In genomic region chr14:67251573-67252226, GRCh38 we compare ENCODE assay signal across 22 cellular contexts. TPM values are rescaled to one million over a fixed set of nuclear protein-coding genes. Genes with fewer than 3 reads are reported as not detected.
A peak's percentile ranks its signal among the peaks of the same experiment; 100 is the strongest.
DNase-seq lines count a peak whose midpoint lies in the region; ATAC-seq and TF ChIP-seq lines count a peak whose summit lies in the region.
"Had no signal": no experiment of that assay in that cellular context is flagged by ENCODE, and none has a peak within 500 bp of the region (broad histone marks: within the 10 kb centered on the region; RNA-seq: fewer than 3 reads in every experiment).

No MANE protein-coding gene starts in this region.

- no peaks in the 10 kb centered on the region for H3K9me3 Mint-ChIP-seq in activated T-helper 1 cell treated with anti-CD3 and anti-CD28 coated beads, Interleukin-12 subunit alpha, Interleukin-12 subunit beta, Interleukin-2, Interleukin-4 antibody, amounts not matched to agents 30 ng/mL and 10 ng/mL and 1 ng/mL, durations not matched to agents 14 hours and 24 hours and 36 hours
- H3K9me3 Mint-ChIP-seq: dendritic cell treated with granulocyte-macrophage colony-stimulating factor and Interleukin-4, amounts not matched to agents 40 ng/mL and 50 ng/mL, for 4 days; IgD-negative memory B cell had no signal

- H3K4me3 Mint-ChIP-seq in activated T-helper 1 cell treated with anti-CD3 and anti-CD28 coated beads, Interleukin-12 subunit alpha, Interleukin-12 subunit beta, Interleukin-2, Interleukin-4 antibody, amounts not matched to agents 30 ng/mL and 10 ng/mL and 1 ng/mL, durations not matched to agents 14 hours and 24 hours and 36 hours, result no peak overlapping the region
- H3K4me3 Mint-ChIP-seq: activated naive CD8-positive, alpha-beta T cell; dendritic cell treated with granulocyte-macrophage colony-stimulating factor and Interleukin-4, amounts not matched to agents 40 ng/mL and 50 ng/mL, for 4 days; IgD-negative memory B cell; T-helper 17 cell had no signal

- H3K79me1 ChIP-seq in IMR-90 (ENCODE audit: low read depth in 1 of 2, low read length in 2 of 2), result peaks cover 27 to 54% of the 10 kb centered on the region in 2 experiments; a peak in 3 of 4 replicates

- no peak overlapping the region for H3K4me3 ChIP-seq in AG10803 (ENCODE audit: low read length)
- no peak overlapping the region for H3K4me3 ChIP-seq in IMR-90 (ENCODE audit: insufficient read depth, low read depth, low read length)
- no peak overlapping the region for H3K4me3 ChIP-seq in fibroblast of the aortic adventitia (ENCODE audit: low read depth, low read length)
- H3K4me3 ChIP-seq: BLaER1 treated with 17β-estradiol and CSF1 and Interleukin-3, amounts not matched to agents 10 nM and 100 nM; uterus had no signal

- dilution Hi-C loops in IMR-90 (cut with HindIII; ENCODE audit: low sequenced_read_pairs, unreplicated experiment), result no loop called here

- H3K4me2 ChIP-seq in IMR-90 (ENCODE audit: low read depth, low read length), result no peak overlapping the region
- H3K4me2 ChIP-seq: BLaER1 treated with 17β-estradiol and CSF1 and Interleukin-3, amounts not matched to agents 10 nM and 100 nM had no signal

- no peak overlapping the region for H4K91ac ChIP-seq in IMR-90 (ENCODE audit: insufficient read depth, low read depth, low read length)

- H3K27me3 Mint-ChIP-seq in activated T-helper 1 cell treated with anti-CD3 and anti-CD28 coated beads, Interleukin-12 subunit alpha, Interleukin-12 subunit beta, Interleukin-2, Interleukin-4 antibody, amounts not matched to agents 30 ng/mL and 10 ng/mL and 1 ng/mL, durations not matched to agents 14 hours and 24 hours and 36 hours (ENCODE audit: insufficient read depth), result no peaks in the 10 kb centered on the region
- H3K27me3 Mint-ChIP-seq: activated naive CD8-positive, alpha-beta T cell; dendritic cell treated with granulocyte-macrophage colony-stimulating factor and Interleukin-4, amounts not matched to agents 40 ng/mL and 50 ng/mL, for 4 days; IgD-negative memory B cell; T-helper 17 cell had no signal

- no peak overlapping the region for H3K9ac ChIP-seq in IMR-90 (ENCODE audit: low read depth, low read length)
- H3K9ac ChIP-seq: BLaER1 treated with 17β-estradiol and CSF1 and Interleukin-3, amounts not matched to agents 10 nM and 100 nM had no signal

- no peak for TF ChIP-seq POLR2A in IMR-90 (IDR thresholded peaks at IDR 0.05; ENCODE audit: low read depth, low read length)

- WGBS in IMR-90 (ENCODE audit: extremely low coverage in 2 of 2, insufficient read length in 1 of 2), 2 experiments, result no CpG with 5 or more reads among the region's 2 CpGs

- H2BK5ac ChIP-seq in IMR-90 (ENCODE audit: low read depth, low read length, poor library complexity, severe bottlenecking), result no peak overlapping the region

- no peaks in the 10 kb centered on the region for H3K27me3 ChIP-seq in IMR-90 (ENCODE audit: control insufficient read depth, insufficient read depth, low read length)
- H3K27me3 ChIP-seq: BLaER1 treated with 17β-estradiol and CSF1 and Interleukin-3, amounts not matched to agents 10 nM and 100 nM; uterus had no signal

- H3K18ac ChIP-seq in IMR-90 (ENCODE audit: low read depth, low read length), result no peak overlapping the region

- intact Hi-C loops in IMR-90 (cut with micrococcal nuclease) (no loop called here), Right ventricle myocardium superior (cut with DNase I) (no loop called here)
- intact Hi-C loops in activated T-helper 1 cell treated with anti-CD3 and anti-CD28 coated beads, Interleukin-12 subunit alpha, Interleukin-12 subunit beta, Interleukin-2, Interleukin-4 antibody, amounts not matched to agents 30 ng/mL and 10 ng/mL and 1 ng/mL, durations not matched to agents 14 hours and 24 hours and 36 hours (cut with micrococcal nuclease), result no loop called here

- H4K20me1 ChIP-seq in IMR-90 (ENCODE audit: insufficient read depth, low read length), result peaks cover 40% of the 10 kb centered on the region

- no peak overlapping the region for H4K5ac ChIP-seq in IMR-90 (ENCODE audit: low read depth, low read length)

- H3K27ac ChIP-seq in IMR-90 (ENCODE audit: insufficient read depth, low read length), result no peak overlapping the region
- H3K27ac ChIP-seq: BLaER1 treated with 17β-estradiol and CSF1 and Interleukin-3, amounts not matched to agents 10 nM and 100 nM; uterus had no signal

- TF ChIP-seq CTCF in AG10803 (conservative IDR thresholded peaks at IDR 0.05; ENCODE audit: low read length) (no peak), IMR-90 (conservative IDR thresholded peaks at IDR 0.05; ENCODE audit: low read depth, low read length) (no peak), fibroblast of the aortic adventitia (IDR thresholded peaks at IDR 0.05; ENCODE audit: insufficient read depth, low read length) (no peak)

- H2AFZ ChIP-seq in IMR-90 (replicated peaks; ENCODE audit: low read length, poor library complexity), result no peak overlapping the region

- no peak overlapping the region for H4K8ac ChIP-seq in IMR-90 (ENCODE audit: low read depth in 2 of 2, low read length in 2 of 2)

- H2BK15ac ChIP-seq in IMR-90 (ENCODE audit: low read depth, low read length), result no peak overlapping the region

- H3K27ac Mint-ChIP-seq in activated T-helper 1 cell treated with anti-CD3 and anti-CD28 coated beads, Interleukin-12 subunit alpha, Interleukin-12 subunit beta, Interleukin-2, Interleukin-4 antibody, amounts not matched to agents 30 ng/mL and 10 ng/mL and 1 ng/mL, durations not matched to agents 14 hours and 24 hours and 36 hours, result no peak overlapping the region
- H3K27ac Mint-ChIP-seq: activated naive CD8-positive, alpha-beta T cell; dendritic cell treated with granulocyte-macrophage colony-stimulating factor and Interleukin-4, amounts not matched to agents 40 ng/mL and 50 ng/mL, for 4 days; IgD-negative memory B cell; T-helper 17 cell had no signal

- CTCF ChIA-PET in IMR-90 (lab: Yijun Ruan, JAX), result interaction anchor here (0.8 kb wide), 1 partner anchor 14 kb away, joined by 3 read pairs; no protein-coding TSS in a partner anchor

- H3K9me3 ChIP-seq in IMR-90 (ENCODE audit: control insufficient read depth, insufficient read depth, low read length), result no peaks in the 10 kb centered on the region
- H3K9me3 ChIP-seq: BLaER1 treated with 17β-estradiol and CSF1 and Interleukin-3, amounts not matched to agents 10 nM and 100 nM; uterus had no signal

- no peak overlapping the region; the same call in 1 of the 2 replicates for H2AK5ac ChIP-seq in IMR-90 (ENCODE audit: low read depth, low read length)

- peak overlapping the region; percentile 44 for H2AK9ac ChIP-seq in IMR-90 (replicated peaks; ENCODE audit: low read depth, low read length, poor library complexity)

- no TSS peak for BruUV-seq in IMR-90 (replicated peaks; lab: Mats Ljungman, UMichigan)

- H3K14ac ChIP-seq in IMR-90 (replicated peaks; ENCODE audit: low read depth, low read length), result no peak overlapping the region

- DNase-seq in AG10803 (ENCODE audit: low read depth) (peak; percentile 16), IMR-90 (peak; percentile 70), SW480 (ENCODE audit: low spot score) (peak; percentile 23), fibroblast of the aortic adventitia (ENCODE audit: low read depth) (peak; percentile 75), Right ventricle myocardium superior (no peak), NOMO-1 (lab: John Stamatoyannopoulos, UW; ENCODE audit: unreplicated experiment in 2 of 2) (no peak)
- DNase-seq in activated T-helper 1 cell treated with anti-CD3 and anti-CD28 coated beads, Interleukin-12 subunit alpha, Interleukin-12 subunit beta, Interleukin-2, Interleukin-4 antibody, amounts not matched to agents 30 ng/mL and 10 ng/mL and 1 ng/mL, durations not matched to agents 14 hours and 24 hours and 36 hours (ENCODE audit: low spot score), result no peak
- DNase-seq: activated CD4-positive, CD25-positive, alpha-beta regulatory T cell; HCEC 1CT; midbrain; NCI-H2081; NCI-H510A; NK-92 treated with Interleukin-12 subunit alpha and Interleukin-12 subunit beta, amount 100 ng/mL, for 24 hours; stimulated activated CD4-positive, alpha-beta T cell treated with anti-CD3 and anti-CD28 coated beads, Interleukin-12 subunit alpha, Interleukin-12 subunit beta, amount 100 ng/mL, for 4 hours; stimulated activated CD8-positive, alpha-beta memory T cell treated with anti-CD3 and anti-CD28 coated beads, Interleukin-4, amount 100 ng/mL, for 48 hours; T-helper 17 cell; uterus had no signal

- peaks cover 9% of the 10 kb centered on the region; the same call in 1 of the 2 replicates for H3K4me1 ChIP-seq in IMR-90 (ENCODE audit: control insufficient read depth, insufficient read depth, low read length)
- H3K4me1 ChIP-seq: uterus had no signal

- no peak overlapping the region for H2BK120ac ChIP-seq in IMR-90 (ENCODE audit: low read depth, low read length)

- no peaks in the 10 kb centered on the region for H3K36me3 Mint-ChIP-seq in activated T-helper 1 cell treated with anti-CD3 and anti-CD28 coated beads, Interleukin-12 subunit alpha, Interleukin-12 subunit beta, Interleukin-2, Interleukin-4 antibody, amounts not matched to agents 30 ng/mL and 10 ng/mL and 1 ng/mL, durations not matched to agents 14 hours and 24 hours and 36 hours (ENCODE audit: low read depth)
- H3K36me3 Mint-ChIP-seq: IgD-negative memory B cell had no signal

- no peak overlapping the region for H3K4ac ChIP-seq in IMR-90 (ENCODE audit: low read depth, low read length)

- no peaks in the 10 kb centered on the region for H3K4me1 Mint-ChIP-seq in activated T-helper 1 cell treated with anti-CD3 and anti-CD28 coated beads, Interleukin-12 subunit alpha, Interleukin-12 subunit beta, Interleukin-2, Interleukin-4 antibody, amounts not matched to agents 30 ng/mL and 10 ng/mL and 1 ng/mL, durations not matched to agents 14 hours and 24 hours and 36 hours (ENCODE audit: low read depth)

- peaks cover 11% of the 10 kb centered on the region; the same call in 1 of the 2 replicates for H3K9me1 ChIP-seq in IMR-90 (ENCODE audit: insufficient read depth, low read length)

- in situ Hi-C loops in IMR-90 (cut with MboI; ENCODE audit: low sequenced_read_pairs), result no loop called here

- H3K56ac ChIP-seq in IMR-90 (ENCODE audit: extremely low read depth, insufficient read depth, low read length), result no peak overlapping the region

- H2BK20ac ChIP-seq in IMR-90 (ENCODE audit: low read depth, low read length), result no peak overlapping the region

- no peak for TF ChIP-seq RAD21 in IMR-90 (IDR thresholded peaks at IDR 0.05; ENCODE audit: low read length)

- no peaks in the 10 kb centered on the region for H3K36me3 ChIP-seq in IMR-90 (ENCODE audit: control insufficient read depth, insufficient read depth, low read length)

- POLR2A ChIA-PET in IMR-90 (lab: Charles Lee; ENCODE audit: unreplicated experiment), result no interaction called here

- no peak; the same call in 1 of the 2 replicates for ATAC-seq in IMR-90 (ENCODE audit: low read depth)
- ATAC-seq in GM21576 (IDR thresholded peaks at IDR 0.05; ENCODE audit: unreplicated experiment), result no peak
- no peak for ATAC-seq in Right ventricle myocardium superior (ENCODE audit: poor library complexity)
- ATAC-seq: T-helper 17 cell had no signal

- H3K23ac ChIP-seq in IMR-90 (ENCODE audit: low read depth, low read length), result no peak overlapping the region

RNA-seq across cellular contexts. Expression of gene PALS1, which starts 10.5 kb away (rescaled TPM):
- 40.1 and 63.0 TPM in 2 replicates for total RNA-seq in IMR-90 (2012; rRNA removed)
- 14.4 and 17.7 TPM in 2 replicates for polyA plus RNA-seq in IMR-90 (2012; rRNA removed)
- polyA plus RNA-seq in IMR-90 (2012; cell fraction: cytosol; rRNA removed), result 3.1 and 6.7 TPM in 2 replicates
- 2.4 and 16.7 TPM in 2 replicates for polyA plus RNA-seq in IMR-90 (2012; cell fraction: nucleus; rRNA removed; ENCODE audit: low replicate concordance)
- 23.6 and 28.4 TPM in 2 replicates for total RNA-seq in fibroblast of the aortic adventitia (ENCODE audit: low replicate concordance)
- 14.3 TPM for total RNA-seq in Right ventricle myocardium superior
- 5.2 and 5.6 TPM in 2 replicates for total RNA-seq in activated T-helper 1 cell treated with anti-CD3 and anti-CD28 coated beads, Interleukin-12 subunit alpha, Interleukin-12 subunit beta, Interleukin-2, Interleukin-4 antibody, amounts not matched to agents 30 ng/mL and 10 ng/mL and 1 ng/mL, durations not matched to agents 14 hours and 24 hours and 36 hours

Comparison
In these comparisons a context has a peak if more than half of its experiments do, and no peak if none do; other contexts are left out.
1. DNase-seq: peak in AG10803 (single experiment), IMR-90 (single experiment), SW480 (single experiment) and fibroblast of the aortic adventitia (single experiment); none in Right ventricle myocardium superior (single experiment), NOMO-1 (0 of 2) and activated T-helper 1 cell treated with anti-CD3 and anti-CD28 coated beads, Interleukin-12 subunit alpha, Interleukin-12 subunit beta, Interleukin-2, Interleukin-4 antibody, amounts not matched to agents 30 ng/mL and 10 ng/mL and 1 ng/mL, durations not matched to agents 14 hours and 24 hours and 36 hours (single experiment).